In the genomic region with DNA sequence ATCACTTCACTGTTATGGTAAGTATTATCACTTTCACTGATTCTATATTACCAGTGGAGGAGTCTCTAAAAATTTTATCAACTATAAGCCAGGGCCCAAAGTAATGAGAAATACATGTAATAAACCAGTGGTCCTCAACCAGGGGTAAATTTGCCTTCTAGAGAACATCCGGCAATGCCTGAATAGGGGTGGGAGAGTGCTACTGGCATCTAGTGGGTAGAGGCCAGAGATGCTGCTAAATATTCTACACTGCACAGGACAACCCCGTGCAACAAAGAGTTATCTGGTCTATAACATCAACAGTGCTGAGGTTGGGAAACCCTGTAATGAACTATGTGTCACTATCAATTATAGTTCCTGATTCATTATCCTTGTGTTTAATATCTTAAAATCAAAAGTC, we compare ENCODE assay signal across 12 cellular contexts. TPM values are rescaled to one million over a fixed set of nuclear protein-coding genes. Genes with fewer than 3 reads are reported as not detected.
DNase-seq lines count a peak whose midpoint lies in the region; ATAC-seq, FAIRE-seq and TF ChIP-seq lines count a peak whose summit lies in the region.
"Had no signal": no experiment of that assay in that cellular context is flagged by ENCODE, and none has a peak within 500 bp of the region (broad histone marks: within the 10 kb centered on the region; RNA-seq: fewer than 3 reads in every experiment).

No MANE protein-coding gene starts in this region.

- no peaks in the 10 kb centered on the region for H3K9me3 Mint-ChIP-seq in CD4-positive, alpha-beta memory T cell

- no peaks in the 10 kb centered on the region for H3K36me3 ChIP-seq in CD4-positive, alpha-beta memory T cell (ENCODE audit: insufficient read depth, low read length)
- no peaks in the 10 kb centered on the region for H3K36me3 ChIP-seq in right atrium auricular region
- no peaks in the 10 kb centered on the region for H3K36me3 ChIP-seq in prostate gland
- H3K36me3 ChIP-seq: lower lobe of right lung, thoracic aorta had no signal

- H3K27ac ChIP-seq in CD4-positive, alpha-beta memory T cell (ENCODE audit: low read depth, low read length), result peak overlapping the region; percentile 65
- H3K27ac ChIP-seq in foreskin keratinocyte, result no peak overlapping the region
- no peak overlapping the region for H3K27ac ChIP-seq in right atrium auricular region
- H3K27ac ChIP-seq in prostate gland, result no peak overlapping the region
- H3K27ac ChIP-seq: lower lobe of right lung, thoracic aorta had no signal

- H3K4me1 ChIP-seq in CD4-positive, alpha-beta memory T cell (ENCODE audit: insufficient read depth, low read length), result peaks cover 85% of the 10 kb centered on the region
- peaks cover 24% of the 10 kb centered on the region for H3K4me1 ChIP-seq in foreskin keratinocyte
- peaks cover 0 to 42% of the 10 kb centered on the region in 2 donors for H3K4me1 ChIP-seq in right atrium auricular region
- no peaks in the 10 kb centered on the region for H3K4me1 ChIP-seq in prostate gland (replicated peaks)

- H3K4me3 Mint-ChIP-seq in CD4-positive, alpha-beta memory T cell, result peak overlapping the region; percentile 90 to 97 (median 92)

- DNase-seq in CD4-positive, alpha-beta memory T cell, result peak in 4 of 5 donors; percentile 32 to 77 (median 36)
- DNase-seq in GM18507 (ENCODE audit: extremely low spot score, insufficient read length, low read depth) (no peak), T-helper 22 cell (ENCODE audit: low read depth) (peak; percentile 5), foreskin keratinocyte (no peak), right atrium auricular region (ENCODE audit: low spot score) (no peak), DMS114 treated with DMSO at 0.1 percent for 48 hours (lab: John Stamatoyannopoulos, UW; ENCODE audit: unreplicated experiment) (no peak), prostate gland (ENCODE audit: low spot score) (no peak), islet precursor cell (no peak)
- DNase-seq: lower lobe of right lung had no signal

- no peaks in the 10 kb centered on the region for H3K9me3 ChIP-seq in CD4-positive, alpha-beta memory T cell (ENCODE audit: control insufficient read depth in 1 of 2, low read length in 2 of 2)
- no peaks in the 10 kb centered on the region for H3K9me3 ChIP-seq in right atrium auricular region
- H3K9me3 ChIP-seq in prostate gland, result no peaks in the 10 kb centered on the region
- H3K9me3 ChIP-seq: lower lobe of right lung, thoracic aorta had no signal

- CTCF ChIA-PET in CD4-positive, alpha-beta memory T cell (lab: Charles Lee; ENCODE audit: partially characterized antibody), result interaction anchor here (1.5 to 4.3 kb wide), 5 partner anchors 10 to 85 kb away, joined by 3 to 38 read pairs (median 24); no protein-coding TSS in a partner anchor

- 74% methylated on average over 2 of the region's 2 CpGs for WGBS in prostate gland

- FAIRE-seq in GM18507 (lab: Jason Lieb, UNC), result peak; percentile 63
- FAIRE-seq: G401.6 had no signal

- ATAC-seq in foreskin keratinocyte, result no peak
- ATAC-seq: lower lobe of right lung had no signal

- H3K4me1 Mint-ChIP-seq in CD4-positive, alpha-beta memory T cell, result peaks cover 54 to 85% (median 72%) of the 10 kb centered on the region in 4 donors

- no peak for TF ChIP-seq POLR2A in prostate gland (IDR thresholded peaks at IDR 0.05)

- H3K4me3 ChIP-seq in CD4-positive, alpha-beta memory T cell (ENCODE audit: low read length in 2 of 2), result no peak overlapping the region
- H3K4me3 ChIP-seq in right atrium auricular region (no peak overlapping the region), prostate gland (no peak overlapping the region)

- H3K27me3 ChIP-seq in CD4-positive, alpha-beta memory T cell (ENCODE audit: insufficient read depth, low read length), result no peaks in the 10 kb centered on the region
- H3K27me3 ChIP-seq in foreskin keratinocyte, result no peaks in the 10 kb centered on the region
- H3K27me3 ChIP-seq in right atrium auricular region, result no peaks in the 10 kb centered on the region
- no peaks in the 10 kb centered on the region for H3K27me3 ChIP-seq in prostate gland (replicated peaks; ENCODE audit: insufficient read depth)

- POLR2A ChIA-PET in CD4-positive, alpha-beta memory T cell (lab: Charles Lee; ENCODE audit: partially characterized antibody), result interaction anchor here (1.1 to 3.5 kb wide), 3 partner anchors 9 to 33 kb away, joined by 3 to 31 read pairs (median 29); partner anchors contain the start of gene TMOD2

- peaks cover 0 to 30% of the 10 kb centered on the region in 2 donors for H3K36me3 Mint-ChIP-seq in CD4-positive, alpha-beta memory T cell

- intact Hi-C loops in CD4-positive, alpha-beta memory T cell (cut with micrococcal nuclease), result loop anchor here (1.0 to 10.0 kb wide), 6 partner anchors 9 to 790 kb away; partner anchors contain the start of genes MYO5A and TMOD3
- intact Hi-C loops in prostate gland (cut with DNase I), result no loop called here

- H3K27ac Mint-ChIP-seq in CD4-positive, alpha-beta memory T cell, result peak overlapping the region; percentile 94 to 98 (median 97)

- TF ChIP-seq CTCF in foreskin keratinocyte (conservative IDR thresholded peaks at IDR 0.05) (peak; percentile 25), right atrium auricular region (IDR thresholded peaks at IDR 0.05) (no peak), prostate gland (IDR thresholded peaks at IDR 0.05) (no peak)

- no peaks in the 10 kb centered on the region for H3K27me3 Mint-ChIP-seq in CD4-positive, alpha-beta memory T cell

RNA-seq across cellular contexts. Expression of gene LYSMD2, which starts 2.2 kb away (rescaled TPM):
- total RNA-seq in CD4-positive, alpha-beta memory T cell, result 10 to 100 TPM; 33.0 to 35.2 TPM
- 10 to 100 TPM; 63.0 to 70.8 TPM for polyA plus RNA-seq in CD4-positive, alpha-beta memory T cell
- total RNA-seq in foreskin keratinocyte (6.8 and 7.5 TPM in 2 replicates), right atrium auricular region (1 to 10 TPM; 7.6 to 8.5 TPM), prostate gland (10 to 100 TPM; 15.0 to 29.9 TPM)
- 5.9 and 8.8 TPM in 2 replicates for polyA plus RNA-seq in foreskin keratinocyte

RNA-seq across cellular contexts. Expression of gene TMOD2, which starts 16.2 kb away (rescaled TPM):
- 10 to 100 TPM; 20.0 to 20.3 TPM for total RNA-seq in CD4-positive, alpha-beta memory T cell
- 1 to 10 TPM; 1.4 to 2.8 TPM for polyA plus RNA-seq in CD4-positive, alpha-beta memory T cell
- total RNA-seq in foreskin keratinocyte (8.6 and 9.7 TPM in 2 replicates), right atrium auricular region (1 to 10 TPM; 5.4 to 7.0 TPM), prostate gland (1 to 10 TPM; 2.4 to 8.9 TPM)
- polyA plus RNA-seq in foreskin keratinocyte, result 1.6 and 1.7 TPM in 2 replicates

RNA-seq across cellular contexts. Expression of gene SCG3, which starts 53.9 kb away (rescaled TPM):
- total RNA-seq in CD4-positive, alpha-beta memory T cell, result not detected
- polyA plus RNA-seq in CD4-positive, alpha-beta memory T cell, result not detected
- total RNA-seq in foreskin keratinocyte (not detected in 2 replicates), right atrium auricular region (not detected), prostate gland (1 to 10 TPM in 1 of 2 donors, under 1 TPM in 1; 0.23 to 2.0 TPM)
- 0.01 TPM in 1 of 2 replicates, not detected in the other for polyA plus RNA-seq in foreskin keratinocyte
- total RNA-seq: H4, thoracic aorta had no signal

Comparison
In these comparisons a context has a peak if more than half of its experiments do, and no peak if none do; other contexts are left out.
1. DNase-seq: peak in CD4-positive, alpha-beta memory T cell (4 of 5) and T-helper 22 cell (single experiment); none in GM18507 (single experiment), foreskin keratinocyte (0 of 2), right atrium auricular region (single experiment), DMS114 treated with DMSO at 0.1 percent for 48 hours (single experiment), prostate gland (single experiment) and islet precursor cell (single experiment).